Comparison of ENCODE assay signal across 22 cellular contexts in the genomic region with DNA sequence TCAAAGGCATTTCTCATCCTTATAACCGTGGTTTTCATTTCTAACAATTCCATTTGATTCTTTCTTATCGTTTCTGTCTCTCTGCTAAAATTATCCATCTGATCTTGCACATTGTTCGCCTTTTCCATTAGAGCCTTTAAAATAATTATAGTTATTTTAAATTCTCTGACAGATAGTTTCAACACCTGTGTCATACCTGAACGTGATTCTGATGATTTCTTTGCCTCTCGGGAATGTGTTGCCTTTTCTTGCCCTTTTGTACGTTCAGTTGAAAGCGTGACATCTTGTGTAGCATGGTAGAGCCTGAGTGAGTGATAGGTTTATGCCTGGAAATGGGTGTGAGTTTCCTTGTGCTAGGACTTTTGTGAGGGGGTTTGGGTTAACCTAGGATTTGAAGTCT.
"Had no signal": no experiment of that assay in that cellular context is flagged by ENCODE, and none has a peak within 500 bp of the region (broad histone marks: within the 10 kb centered on the region; RNA-seq: fewer than 3 reads in every experiment).

No MANE protein-coding gene starts in this region.

- H3K4me1 ChIP-seq: gastrocnemius medialis, lower lobe of right lung had no signal

- H3K9me3 ChIP-seq: esophagus squamous epithelium, gastrocnemius medialis, heart right ventricle, lower lobe of right lung had no signal

- H3K36me3 ChIP-seq: gastrocnemius medialis, heart right ventricle, lower lobe of right lung had no signal

- H3K4me3 ChIP-seq: coronary artery, dorsolateral prefrontal cortex, esophagus squamous epithelium, gastrocnemius medialis, heart right ventricle, lower lobe of right lung had no signal

- DNase-seq: dermis blood vessel endothelial cell; dorsolateral prefrontal cortex; effector CD4-positive, alpha-beta T cell; effector memory CD4-positive, alpha-beta T cell; erythroblast; esophagus squamous epithelium; foreskin fibroblast; foreskin melanocyte; gastrocnemius medialis; glutamatergic neuron; head of caudate nucleus; heart right ventricle; hippocampal formation; left cardiac atrium; left ventricle myocardium superior; lower lobe of right lung; mesendoderm; midbrain had no signal

- H3K27ac ChIP-seq: coronary artery, dorsolateral prefrontal cortex, epithelial cell of prostate, esophagus squamous epithelium, gastrocnemius medialis, heart right ventricle, lower lobe of right lung had no signal

- H3K27me3 ChIP-seq: dorsolateral prefrontal cortex, esophagus squamous epithelium, gastrocnemius medialis had no signal

- ATAC-seq: esophagus mucosa, gastrocnemius medialis, heart right ventricle, left cardiac atrium, left lobe of liver, left ventricle myocardium superior, lower lobe of right lung had no signal
